Comparison of ENCODE assay signal across 8 cellular contexts in genomic region chr19:11088508-11089253, GRCh38. TPM values are rescaled to one million over a fixed set of nuclear protein-coding genes. Genes with fewer than 3 reads are reported as not detected.
DNase-seq lines count a peak whose midpoint lies in the region; ATAC-seq and TF ChIP-seq lines count a peak whose summit lies in the region.

No MANE protein-coding gene starts in this region.

- H3K27me3 Mint-ChIP-seq in WTC11 (ENCODE audit: low read depth): no peaks in the 10 kb centered on the region

- no peaks in the 10 kb centered on the region for H3K9me3 Mint-ChIP-seq in WTC11

- TF ChIP-seq EP300 in gastroesophageal sphincter (IDR thresholded peaks at IDR 0.05): no peak

- no peaks in the 10 kb centered on the region for H3K27me3 ChIP-seq in gastroesophageal sphincter
- no peaks in the 10 kb centered on the region for H3K27me3 ChIP-seq in prostate gland (replicated peaks; ENCODE audit: insufficient read depth)

- H3K4me3 ChIP-seq in HFF-Myc (replicated peaks; ENCODE audit: low read depth, low read length): peak overlapping the region; percentile 93
- H3K4me3 ChIP-seq in gastroesophageal sphincter: peak overlapping the region; percentile 70 to 76
- H3K4me3 ChIP-seq in prostate gland: peak overlapping the region; percentile 64 to 77

- CTCF ChIA-PET in WTC11 (lab: Charles Lee): interaction anchor here (0.9 to 2.6 kb wide), 5 partner anchors 37 to 218 kb away, joined by 3 to 12 read pairs (median 6); no protein-coding TSS in a partner anchor

- no peak for TF ChIP-seq POLR2A in gastroesophageal sphincter (IDR thresholded peaks at IDR 0.05)
- TF ChIP-seq POLR2A in prostate gland (IDR thresholded peaks at IDR 0.05): no peak

- peaks cover 16% of the 10 kb centered on the region for H3K36me3 Mint-ChIP-seq in WTC11

- peak overlapping the region; percentile 100 for H3K27ac Mint-ChIP-seq in WTC11

- WGBS in gastroesophageal sphincter (ENCODE audit: low coverage in 1 of 2), 2 donors: 5 to 21% methylated on average over 6 to 8 of the region's 11 CpGs
- 17% methylated on average over 11 of the region's 11 CpGs for WGBS in prostate gland

- H3K27ac ChIP-seq in gastroesophageal sphincter: peak overlapping the region; percentile 96 to 99 (median 97)
- H3K27ac ChIP-seq in prostate gland: peak overlapping the region; percentile 98 to 99

- POLR2A ChIA-PET in WTC11 (lab: Charles Lee): interaction anchor here (0.6 to 2.0 kb wide), 3 partner anchors 19 to 199 kb away, joined by 4 to 7 read pairs (median 6); no protein-coding TSS in a partner anchor

- peaks cover 36% of the 10 kb centered on the region for H3K4me1 Mint-ChIP-seq in WTC11

- H3K9me3 ChIP-seq in gastroesophageal sphincter: no peaks in the 10 kb centered on the region
- no peaks in the 10 kb centered on the region for H3K9me3 ChIP-seq in prostate gland

- ATAC-seq in WTC11 (no peak), gastroesophageal sphincter (no peak), GM19328 (IDR thresholded peaks at IDR 0.05; ENCODE audit: unreplicated experiment) (no peak)

- TF ChIP-seq CTCF in HFF-Myc (IDR thresholded peaks at IDR 0.05; ENCODE audit: low read depth, low read length, missing control alignments) (no peak), WTC11 (IDR thresholded peaks at IDR 0.05) (no peak), gastroesophageal sphincter (IDR thresholded peaks at IDR 0.05) (no peak), prostate gland (IDR thresholded peaks at IDR 0.05) (no peak)

- peak overlapping the region; percentile 94 for H3K4me3 Mint-ChIP-seq in WTC11

- no peaks in the 10 kb centered on the region for H3K36me3 ChIP-seq in gastroesophageal sphincter
- H3K36me3 ChIP-seq in prostate gland: no peaks in the 10 kb centered on the region

- peaks cover 2 to 81% (median 21%) of the 10 kb centered on the region in 3 donors for H3K4me1 ChIP-seq in gastroesophageal sphincter
- peaks cover 4% of the 10 kb centered on the region for H3K4me1 ChIP-seq in prostate gland (replicated peaks)

- intact Hi-C loops in prostate gland (cut with DNase I): no loop called here

- no peak for DNase-seq in HFF-Myc (ENCODE audit: extremely low read depth, low read depth)
- DNase-seq in WTC11 (ENCODE audit: low spot score): no peak
- DNase-seq in prostate gland (ENCODE audit: low spot score): no peak
- DNase-seq in glomerular visceral epithelial cell (ENCODE audit: extremely low spot score): no peak
- DNase-seq in CD1c-positive myeloid dendritic cell (ENCODE audit: extremely low spot score): no peak
- DNase-seq in NCI-H1436 treated with DMSO at 0.1 percent for 48 hours (lab: John Stamatoyannopoulos, UW): no peak

TF ChIP-seq in WTC11, 78 proteins besides CTCF, POLR2A, EP300 and RAD21:
- TF ChIP-seq ZNF425 (CRISPR knock-in tag; conservative IDR thresholded peaks at IDR 0.05) (0 out of 2 replicates have a peak, but pooled peaks have one; percentile 26), USF2 (CRISPR knock-in tag; IDR thresholded peaks at IDR 0.05) (no peak)
TF ChIP-seq in WTC11: peak in this region for 1.

RNA-seq across cellular contexts. Expression of gene LDLR, which starts 0.6 kb away (rescaled TPM):
- total RNA-seq in WTC11 (2021) (93.5 to 98.9 TPM (median 97.8 TPM) in 3 replicates), gastroesophageal sphincter (10 to 100 TPM; 14.9 to 68.1 (median 32.6) TPM), prostate gland (10 to 100 TPM; 17.4 to 41.5 TPM)
